Comparison of ENCODE assay signal across 26 cellular contexts in the genomic region with DNA sequence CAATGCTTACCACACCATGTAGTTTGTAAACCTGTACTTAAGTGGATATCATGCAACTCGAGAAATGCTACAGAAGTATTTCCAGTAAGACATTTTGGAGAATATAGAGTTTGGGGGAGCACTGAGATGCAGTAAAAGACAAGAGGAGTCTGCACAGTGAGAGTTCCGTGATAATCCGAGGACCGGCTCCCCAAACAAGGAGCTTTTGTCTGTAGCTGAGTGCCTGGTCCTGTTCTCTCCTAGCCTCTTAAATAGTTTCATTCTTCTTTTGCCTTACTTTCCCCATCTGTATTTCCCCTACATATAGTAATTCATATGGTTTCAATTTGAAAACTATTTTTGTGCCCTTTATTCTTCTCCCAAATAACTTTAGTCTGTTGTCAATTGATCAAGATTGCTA.
"Had no signal": no experiment of that assay in that cellular context is flagged by ENCODE, and none has a peak within 500 bp of the region (broad histone marks: within the 10 kb centered on the region; RNA-seq: fewer than 3 reads in every experiment).

No MANE protein-coding gene starts in this region.

- H3K36me3 ChIP-seq: adrenal gland, esophagus muscularis mucosa, gastroesophageal sphincter had no signal

- H3K27ac ChIP-seq: adrenal gland, body of pancreas, esophagus muscularis mucosa, foreskin keratinocyte, gastroesophageal sphincter had no signal

- H3K9me3 ChIP-seq: adrenal gland, body of pancreas, esophagus muscularis mucosa, gastroesophageal sphincter had no signal

- H3K4me1 ChIP-seq: adrenal gland, esophagus muscularis mucosa, gastroesophageal sphincter had no signal

- H3K4me3 ChIP-seq: adrenal gland, body of pancreas, esophagus muscularis mucosa, gastroesophageal sphincter had no signal

- H3K27me3 ChIP-seq: adrenal gland, body of pancreas, esophagus muscularis mucosa, foreskin keratinocyte, gastroesophageal sphincter had no signal

- ATAC-seq: activated CD4-positive, alpha-beta T cell treated with anti-CD3 and anti-CD28 coated beads for 36 hours; activated CD8-positive, alpha-beta memory T cell treated with anti-CD3 and anti-CD28 coated beads, Interleukin-2, amount 10 ng/mL, durations not matched to agents 7 days and 5 days; activated CD8-positive, alpha-beta T cell treated with anti-CD3 and anti-CD28 coated beads, Interleukin-2, amount 10 ng/mL, durations not matched to agents 7 days and 5 days; activated naive CD8-positive, alpha-beta T cell treated with anti-CD3 and anti-CD28 coated beads, Interleukin-2, amount 50 U/mL, for 24 hours; body of pancreas; effector memory CD8-positive, alpha-beta T cell; foreskin keratinocyte; gastroesophageal sphincter had no signal

- DNase-seq: activated CD4-positive, alpha-beta memory T cell treated with anti-CD3 and anti-CD28 coated beads for 36 hours; activated CD4-positive, alpha-beta T cell treated with anti-CD3 and anti-CD28 coated beads for 36 hours; activated CD4-positive, alpha-beta T cell treated with anti-CD3 and anti-CD28 coated beads, Interleukin-2, amount 10 ng/mL, durations not matched to agents 24 days and 14 days; activated CD4-positive, CD25-positive, alpha-beta regulatory T cell; activated CD4-positive, CD25-positive, alpha-beta regulatory T cell treated with anti-CD3 and anti-CD28 coated beads, Interleukin-2, amount 50 U/mL, for 72 hours; activated CD8-positive, alpha-beta memory T cell treated with anti-CD3 and anti-CD28 coated beads, Interleukin-2, amount 10 ng/mL, durations not matched to agents 7 days and 5 days; activated CD8-positive, alpha-beta memory T cell treated with anti-CD3 and anti-CD28 coated beads, Interleukin-2, amount 50 U/mL, for 4 hours; activated CD8-positive, alpha-beta T cell treated with anti-CD3 and anti-CD28 coated beads, Interleukin-2, amount 10 ng/mL, durations not matched to agents 7 days and 5 days; activated effector memory CD4-positive, alpha-beta T cell treated with anti-CD3 and anti-CD28 coated beads, Interleukin-2, amount 50 U/mL, for 16 hours; activated naive CD4-positive, alpha-beta T cell treated with anti-CD3 and anti-CD28 coated beads for 36 hours; activated naive CD8-positive, alpha-beta T cell treated with anti-CD3 and anti-CD28 coated beads for 36 hours; activated naive CD8-positive, alpha-beta T cell treated with anti-CD3 and anti-CD28 coated beads, Interleukin-2, amount 50 U/mL, for 24 hours; activated T-cell treated with anti-CD3 and anti-CD28 coated beads, Interleukin-2, amount 50 U/mL, for 1 hour; activated T-cell treated with anti-CD3 and anti-CD28 coated beads, Interleukin-2, amount 50 U/mL, for 48 hours; adrenal gland; aorta; body of pancreas; cortex of kidney; dermis blood vessel endothelial cell; effector CD4-positive, alpha-beta T cell; effector memory CD8-positive, alpha-beta T cell; erythroblast; foreskin keratinocyte; T-helper 2 cell had no signal
